24 cellular contexts compared by ENCODE assay signal in the genomic region with DNA sequence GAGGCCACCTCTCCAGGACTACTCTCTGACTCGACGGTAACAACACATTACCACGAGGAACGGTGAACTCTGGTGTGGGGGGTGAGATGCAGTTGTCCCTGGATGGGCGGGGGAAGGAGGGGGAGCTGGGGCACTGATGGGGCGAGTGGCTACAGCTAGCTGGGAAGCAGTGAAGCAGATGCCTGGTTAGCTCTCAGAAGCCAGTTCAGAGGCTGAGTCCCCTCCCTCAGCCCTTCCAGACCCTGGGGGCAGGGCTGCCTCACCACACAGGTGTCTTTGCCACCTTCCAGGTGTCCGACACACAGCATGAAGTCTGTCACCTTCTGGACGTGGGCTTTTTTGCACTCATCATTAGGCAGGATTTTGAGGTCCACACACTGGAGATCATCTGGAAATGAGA. TPM values are rescaled to one million over a fixed set of nuclear protein-coding genes. Genes with fewer than 3 reads are reported as not detected.
A peak's percentile ranks its signal among the peaks of the same experiment; 100 is the strongest.
DNase-seq lines count a peak whose midpoint lies in the region; ATAC-seq and TF ChIP-seq lines count a peak whose summit lies in the region.
"Had no signal": no experiment of that assay in that cellular context is flagged by ENCODE, and none has a peak within 500 bp of the region (broad histone marks: within the 10 kb centered on the region; RNA-seq: fewer than 3 reads in every experiment).

No MANE protein-coding gene starts in this region.

- no peak overlapping the region for H3K27ac Mint-ChIP-seq in CD8-positive, alpha-beta memory T cell
- no peak overlapping the region for H3K27ac Mint-ChIP-seq in activated T-helper 17 cell treated with anti-CD3 and anti-CD28 coated beads, Interleukin-2, amount 50 U/mL, for 72 hours
- no peak overlapping the region for H3K27ac Mint-ChIP-seq in naive B cell
- H3K27ac Mint-ChIP-seq: activated CD8-positive, alpha-beta T cell treated with anti-CD3 and anti-CD28 coated beads for 36 hours had no signal

- peaks cover 16 to 32% (median 17%) of the 10 kb centered on the region in 3 donors for H3K4me1 Mint-ChIP-seq in CD8-positive, alpha-beta memory T cell
- H3K4me1 Mint-ChIP-seq in activated T-helper 17 cell treated with anti-CD3 and anti-CD28 coated beads, Interleukin-2, amount 50 U/mL, for 72 hours, result peaks cover 30% of the 10 kb centered on the region
- H3K4me1 Mint-ChIP-seq in naive B cell, result peaks cover 44 to 54% (median 51%) of the 10 kb centered on the region in 3 donors

- peak overlapping the region; percentile 67 for H3K27ac ChIP-seq in CD8-positive, alpha-beta memory T cell (ENCODE audit: low read depth, low read length)
- no peak overlapping the region for H3K27ac ChIP-seq in MM.1S (ENCODE audit: low read length)
- H3K27ac ChIP-seq in thyroid gland, result no peak overlapping the region
- H3K27ac ChIP-seq: gastrocnemius medialis, parathyroid adenoma, WERI-Rb-1 had no signal

- POLR2A ChIA-PET in CD8-positive, alpha-beta memory T cell (lab: Charles Lee), result no interaction called here

- intact Hi-C loops in thyroid gland (cut with DNase I), result no loop called here

- no peak for DNase-seq in CD8-positive, alpha-beta memory T cell
- no peak for DNase-seq in naive B cell
- no peak for DNase-seq in MM.1S
- DNase-seq in thyroid gland, result no peak
- DNase-seq: activated CD8-positive, alpha-beta T cell treated with anti-CD3 and anti-CD28 coated beads for 36 hours; activated T-cell treated with anti-CD3 and anti-CD28 coated beads, Interleukin-2, amount 50 U/mL, for 48 hours; Calu3; dermis blood vessel endothelial cell; gastrocnemius medialis; GDM1; left ventricle myocardium superior; MG63; NCI-H2029; stimulated activated CD4-positive, alpha-beta T cell treated with anti-CD3 and anti-CD28 coated beads, Interleukin-2, amount 100 ng/mL, for 48 hours; WERI-Rb-1 had no signal

- TF ChIP-seq CTCF in GM12875 (IDR thresholded peaks at IDR 0.05; ENCODE audit: borderline replicate concordance, insufficient read depth, low read depth, low read length), result no peak
- TF ChIP-seq CTCF in MM.1S (IDR thresholded peaks at IDR 0.05; ENCODE audit: low read length), result no peak
- TF ChIP-seq CTCF in thyroid gland (IDR thresholded peaks at IDR 0.05), result no peak

- peaks cover 5% of the 10 kb centered on the region for H3K4me1 ChIP-seq in CD8-positive, alpha-beta memory T cell (ENCODE audit: insufficient read depth, low read length)
- H3K4me1 ChIP-seq in MM.1S (ENCODE audit: low read length) (no peaks in the 10 kb centered on the region), thyroid gland (peaks cover 0 to 14% of the 10 kb centered on the region in 2 donors)
- H3K4me1 ChIP-seq: gastrocnemius medialis, parathyroid adenoma had no signal

- H3K4me3 Mint-ChIP-seq in CD8-positive, alpha-beta memory T cell, result peak overlapping the region in 2 of 7 donors; percentile 7 to 62
- H3K4me3 Mint-ChIP-seq in activated T-helper 17 cell treated with anti-CD3 and anti-CD28 coated beads, Interleukin-2, amount 50 U/mL, for 72 hours, result peak overlapping the region; percentile 61
- peak overlapping the region in 5 of 8 donors; percentile 61 to 91 (median 70) for H3K4me3 Mint-ChIP-seq in naive B cell

- no peak overlapping the region for H3K4me3 ChIP-seq in CD8-positive, alpha-beta memory T cell (ENCODE audit: low read length)
- peak overlapping the region; percentile 33 for H3K4me3 ChIP-seq in GM12875 (ENCODE audit: low read depth, low read length)
- H3K4me3 ChIP-seq in MM.1S (ENCODE audit: low read length), result no peak overlapping the region
- H3K4me3 ChIP-seq in thyroid gland (replicated peaks in 1 of 3), result no peak overlapping the region
- H3K4me3 ChIP-seq: gastrocnemius medialis, MG63 had no signal

- no peaks in the 10 kb centered on the region for H3K36me3 ChIP-seq in CD8-positive, alpha-beta memory T cell (ENCODE audit: insufficient read depth, low read length)
- H3K36me3 ChIP-seq in MM.1S (replicated peaks; ENCODE audit: insufficient read depth, low read length) (no peaks in the 10 kb centered on the region), thyroid gland (no peaks in the 10 kb centered on the region)
- H3K36me3 ChIP-seq: gastrocnemius medialis, MG63, WERI-Rb-1 had no signal

- no peak overlapping the region for H3K9ac ChIP-seq in MM.1S (ENCODE audit: low read length)
- H3K9ac ChIP-seq: parathyroid adenoma had no signal

- no peak for ATAC-seq in activated T-helper 17 cell treated with anti-CD3 and anti-CD28 coated beads, Interleukin-2, amount 50 U/mL, for 72 hours (replicated peaks)
- ATAC-seq in naive B cell (ENCODE audit: low read depth in 2 of 2) (no peak), HG03378 (IDR thresholded peaks at IDR 0.05; ENCODE audit: unreplicated experiment) (no peak), HG02610 (IDR thresholded peaks at IDR 0.05; ENCODE audit: unreplicated experiment) (no peak)
- ATAC-seq: activated CD8-positive, alpha-beta T cell treated with anti-CD3 and anti-CD28 coated beads for 36 hours; gastrocnemius medialis; left ventricle myocardium superior had no signal

- peaks cover 0 to 3% (median 2%) of the 10 kb centered on the region in 5 donors for H3K9me3 Mint-ChIP-seq in CD8-positive, alpha-beta memory T cell
- no peaks in the 10 kb centered on the region for H3K9me3 Mint-ChIP-seq in activated T-helper 17 cell treated with anti-CD3 and anti-CD28 coated beads, Interleukin-2, amount 50 U/mL, for 72 hours
- H3K9me3 Mint-ChIP-seq in naive B cell, result peaks cover 0 to 6% (median 0%) of the 10 kb centered on the region in 7 donors
- H3K9me3 Mint-ChIP-seq: activated CD8-positive, alpha-beta T cell treated with anti-CD3 and anti-CD28 coated beads for 36 hours had no signal

- no peaks in the 10 kb centered on the region for H3K79me2 ChIP-seq in MM.1S (ENCODE audit: low read length)
- H3K79me2 ChIP-seq: parathyroid adenoma had no signal

- peaks cover 36% of the 10 kb centered on the region for H3K27me3 ChIP-seq in CD8-positive, alpha-beta memory T cell (ENCODE audit: insufficient read depth, low read length, poor library complexity, severe bottlenecking)
- peaks cover 92% of the 10 kb centered on the region for H3K27me3 ChIP-seq in MM.1S (replicated peaks; ENCODE audit: insufficient read depth, low read length)
- peaks cover 4% of the 10 kb centered on the region for H3K27me3 ChIP-seq in thyroid gland

- no peaks in the 10 kb centered on the region for H3F3A ChIP-seq in MM.1S (ENCODE audit: insufficient read depth, low read length)

- no peaks in the 10 kb centered on the region for H3K9me2 ChIP-seq in MM.1S (replicated peaks; ENCODE audit: insufficient read depth, low read length)

- no peak overlapping the region for H3K4me2 ChIP-seq in MM.1S (ENCODE audit: low read depth, low read length)

- no peak overlapping the region for H2AFZ ChIP-seq in MM.1S (ENCODE audit: low read length)
- H2AFZ ChIP-seq: parathyroid adenoma had no signal

- peaks cover 47 to 89% of the 10 kb centered on the region in 2 donors for H3K27me3 Mint-ChIP-seq in CD8-positive, alpha-beta memory T cell
- peaks cover 61% of the 10 kb centered on the region for H3K27me3 Mint-ChIP-seq in activated T-helper 17 cell treated with anti-CD3 and anti-CD28 coated beads, Interleukin-2, amount 50 U/mL, for 72 hours
- H3K27me3 Mint-ChIP-seq in naive B cell, result peaks cover 39 to 85% (median 66%) of the 10 kb centered on the region in 3 donors

- no peak for TF ChIP-seq POLR2A in thyroid gland (IDR thresholded peaks at IDR 0.05)

- H3K9me3 ChIP-seq in CD8-positive, alpha-beta memory T cell (ENCODE audit: low read length), result no peaks in the 10 kb centered on the region
- H3K9me3 ChIP-seq in MM.1S (replicated peaks; ENCODE audit: insufficient read depth, low read length), result no peaks in the 10 kb centered on the region
- no peaks in the 10 kb centered on the region for H3K9me3 ChIP-seq in thyroid gland
- H3K9me3 ChIP-seq: gastrocnemius medialis had no signal

- WGBS in thyroid gland, 2 donors, result 23 to 29% methylated on average over 8 of the region's 8 CpGs

- CTCF ChIA-PET in CD8-positive, alpha-beta memory T cell (lab: Charles Lee), result no interaction called here

- H4K20me1 ChIP-seq in MM.1S (ENCODE audit: insufficient read depth, low read length), result no peaks in the 10 kb centered on the region

- H3K36me3 Mint-ChIP-seq in CD8-positive, alpha-beta memory T cell, result peaks cover 0 to 9% (median 0%) of the 10 kb centered on the region in 3 donors
- no peaks in the 10 kb centered on the region for H3K36me3 Mint-ChIP-seq in activated T-helper 17 cell treated with anti-CD3 and anti-CD28 coated beads, Interleukin-2, amount 50 U/mL, for 72 hours (ENCODE audit: low read depth)
- no peaks in the 10 kb centered on the region for H3K36me3 Mint-ChIP-seq in naive B cell

RNA-seq across cellular contexts. Expression of a gene that starts 4.0 kb away (rescaled TPM):
- under 1 TPM; 0.27 to 0.39 TPM for total RNA-seq in CD8-positive, alpha-beta memory T cell
- not detected for polyA plus RNA-seq in CD8-positive, alpha-beta memory T cell
- 1 to 10 TPM in 1 of 2 donors, under 1 TPM in 1; 0.39 to 2.0 TPM for total RNA-seq in activated T-helper 17 cell treated with anti-CD3 and anti-CD28 coated beads, Interleukin-2, amount 50 U/mL, for 72 hours
- 1 to 10 TPM; 1.2 to 6.7 (median 2.0) TPM for polyA plus RNA-seq in naive B cell (ENCODE audit: low read depth in 6 of 6)
- total RNA-seq in thyroid gland, result 1 to 10 TPM in 2 of 4 donors, under 1 TPM in 1, not detected in 1; 0.67 to 6.6 (median 6.1) TPM
- total RNA-seq: bronchial epithelial cell, Calu3, dermis blood vessel endothelial cell, left ventricle myocardium superior had no signal

RNA-seq across cellular contexts. Expression of a gene that starts 13.7 kb away (rescaled TPM):
- total RNA-seq in CD8-positive, alpha-beta memory T cell, result not detected
- polyA plus RNA-seq in CD8-positive, alpha-beta memory T cell, result not detected
- total RNA-seq in activated T-helper 17 cell treated with anti-CD3 and anti-CD28 coated beads, Interleukin-2, amount 50 U/mL, for 72 hours, result not detected
- polyA plus RNA-seq in naive B cell (ENCODE audit: low read depth in 6 of 6), result not detected
- 1 to 10 TPM in 2 of 4 donors, under 1 TPM in 1, not detected in 1; 0.81 to 2.8 (median 1.8) TPM for total RNA-seq in thyroid gland
- total RNA-seq: activated CD8-positive, alpha-beta T cell treated with anti-CD3 and anti-CD28 coated beads for 36 hours; bronchial epithelial cell; Calu3; dermis blood vessel endothelial cell; epithelial cell of proximal tubule; gastrocnemius medialis; left ventricle myocardium superior; NCI-H460; subcutaneous adipose tissue had no signal

RNA-seq across cellular contexts. Expression of a gene that starts 29.4 kb away (rescaled TPM):
- not detected for total RNA-seq in CD8-positive, alpha-beta memory T cell
- polyA plus RNA-seq in CD8-positive, alpha-beta memory T cell, result not detected
- total RNA-seq in activated T-helper 17 cell treated with anti-CD3 and anti-CD28 coated beads, Interleukin-2, amount 50 U/mL, for 72 hours, result not detected
- not detected for polyA plus RNA-seq in naive B cell (ENCODE audit: low read depth in 6 of 6)
- not detected for total RNA-seq in thyroid gland
- total RNA-seq: activated CD8-positive, alpha-beta T cell treated with anti-CD3 and anti-CD28 coated beads for 36 hours; bronchial epithelial cell; Calu3; dermis blood vessel endothelial cell; epithelial cell of proximal tubule; gastrocnemius medialis; left ventricle myocardium superior; NCI-H460; subcutaneous adipose tissue had no signal

RNA-seq across cellular contexts. Expression of a gene that starts 35.1 kb away (rescaled TPM):
- total RNA-seq in CD8-positive, alpha-beta memory T cell, result not detected
- polyA plus RNA-seq in CD8-positive, alpha-beta memory T cell, result not detected
- not detected for total RNA-seq in activated T-helper 17 cell treated with anti-CD3 and anti-CD28 coated beads, Interleukin-2, amount 50 U/mL, for 72 hours
- not detected for polyA plus RNA-seq in naive B cell (ENCODE audit: low read depth in 6 of 6)
- total RNA-seq in thyroid gland, result 1 to 10 TPM in 1 of 4 donors, under 1 TPM in 1, not detected in 2; 0.54 to 1.3 TPM
- total RNA-seq: activated CD8-positive, alpha-beta T cell treated with anti-CD3 and anti-CD28 coated beads for 36 hours; bronchial epithelial cell; Calu3; dermis blood vessel endothelial cell; epithelial cell of proximal tubule; gastrocnemius medialis; left ventricle myocardium superior; NCI-H460; subcutaneous adipose tissue had no signal

RNA-seq across cellular contexts. Expression of a gene that starts 49.4 kb away (rescaled TPM):
- not detected for total RNA-seq in CD8-positive, alpha-beta memory T cell
- polyA plus RNA-seq in CD8-positive, alpha-beta memory T cell, result not detected
- not detected for total RNA-seq in activated T-helper 17 cell treated with anti-CD3 and anti-CD28 coated beads, Interleukin-2, amount 50 U/mL, for 72 hours
- not detected for polyA plus RNA-seq in naive B cell (ENCODE audit: low read depth in 6 of 6)
- total RNA-seq in thyroid gland, result not detected
- total RNA-seq: activated CD8-positive, alpha-beta T cell treated with anti-CD3 and anti-CD28 coated beads for 36 hours; bronchial epithelial cell; Calu3; dermis blood vessel endothelial cell; epithelial cell of proximal tubule; gastrocnemius medialis; left ventricle myocardium superior; NCI-H460; subcutaneous adipose tissue had no signal
